In the genomic region with DNA sequence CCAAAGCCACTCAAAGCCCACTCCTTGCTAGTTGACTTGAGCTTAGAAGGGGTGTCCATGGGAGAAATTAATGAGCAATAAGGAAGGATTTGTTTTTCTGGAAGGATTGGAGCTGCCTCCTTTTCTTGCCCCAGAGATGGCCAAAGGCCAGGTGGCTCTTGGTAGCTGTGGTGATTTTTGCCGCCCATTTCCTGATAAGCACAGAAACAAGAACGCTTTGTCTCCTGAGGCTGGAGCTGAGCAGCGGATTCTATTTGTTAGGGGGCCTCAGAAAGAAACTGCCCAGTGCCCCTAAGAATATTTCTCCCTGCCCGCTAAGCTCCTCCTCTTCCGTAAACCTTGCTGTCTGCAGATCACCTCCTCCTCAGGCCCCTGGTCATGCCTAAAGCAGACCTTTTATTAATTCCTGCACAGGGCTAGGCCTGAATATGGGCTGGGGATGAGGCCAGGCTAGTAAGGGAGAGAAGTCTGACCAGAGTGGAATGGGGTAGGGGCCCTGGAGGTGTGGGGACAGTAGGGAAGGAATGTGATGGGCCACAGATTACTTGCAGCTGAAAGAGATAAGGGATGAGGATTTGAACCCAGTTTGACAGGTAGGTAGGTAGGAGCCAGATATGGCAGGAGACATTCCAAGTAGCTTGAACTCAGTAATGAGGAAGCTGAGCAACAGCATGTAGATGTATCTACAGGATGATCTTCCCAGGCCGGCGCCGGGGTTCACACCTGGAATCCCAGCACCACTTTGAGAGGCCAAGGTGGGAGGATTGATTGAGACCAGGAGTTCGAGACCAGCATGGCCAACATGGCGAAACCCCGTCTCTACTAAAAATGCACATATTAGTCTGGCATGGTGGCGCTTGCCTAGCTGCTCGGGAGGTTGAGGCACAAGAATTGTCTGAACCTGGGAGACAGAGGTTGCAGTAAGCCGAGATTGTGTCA, we compare ENCODE assay signal across 17 cellular contexts.
A peak's percentile ranks its signal among the peaks of the same experiment; 100 is the strongest.
DNase-seq lines count a peak whose midpoint lies in the region; ATAC-seq, FAIRE-seq and TF ChIP-seq lines count a peak whose summit lies in the region.
"Had no signal": no experiment of that assay in that cellular context is flagged by ENCODE, and none has a peak within 500 bp of the region (broad histone marks: within the 10 kb centered on the region; RNA-seq: fewer than 3 reads in every experiment).

No MANE protein-coding gene starts in this region.

- dilution Hi-C loops in endothelial cell of umbilical vein (cut with MboI; ENCODE audit: extremely low pct_ligation_motif_present, low sequenced_read_pairs) = no loop called here

- H3K9me3 ChIP-seq in endothelial cell of umbilical vein (replicated peaks; ENCODE audit: control insufficient read depth, insufficient read depth, low read length) = no peaks in the 10 kb centered on the region
- no peaks in the 10 kb centered on the region for H3K9me3 ChIP-seq in mucosa of rectum (ENCODE audit: control insufficient read depth in 2 of 2, low read length in 2 of 2)
- no peaks in the 10 kb centered on the region for H3K9me3 ChIP-seq in thoracic aorta
- H3K9me3 ChIP-seq: ovary had no signal

- intact Hi-C loops in endothelial cell of umbilical vein (cut with micrococcal nuclease) = no loop called here

- TF ChIP-seq POLR2A in endothelial cell of umbilical vein (IDR thresholded peaks at IDR 0.05; ENCODE audit: low read depth, low read length) = no peak

- H3K27me3 ChIP-seq in endothelial cell of umbilical vein (ENCODE audit: control insufficient read depth in 2 of 2, insufficient read depth in 2 of 2, low read length in 2 of 2) (no peaks in the 10 kb centered on the region), mucosa of rectum (ENCODE audit: control insufficient read depth in 2 of 2, insufficient read depth in 2 of 2, low read length in 2 of 2) (no peaks in the 10 kb centered on the region), thoracic aorta (replicated peaks; ENCODE audit: insufficient read depth) (no peaks in the 10 kb centered on the region)
- H3K27me3 ChIP-seq: ovary had no signal

- POLR2A ChIA-PET in endothelial cell of umbilical vein (lab: Charles Lee) = no interaction called here

- H3K9ac ChIP-seq in endothelial cell of umbilical vein (replicated peaks; ENCODE audit: extremely low read depth, insufficient read depth, low read length) (no peak overlapping the region), mucosa of rectum (ENCODE audit: low read depth in 1 of 2, low read length in 2 of 2) (peak overlapping the region in 1 of 2 donors; percentile 26)

- no TSS peak for BruUV-seq in endothelial cell of umbilical vein (replicated peaks; lab: Mats Ljungman, UMichigan)

- FAIRE-seq in endothelial cell of umbilical vein (lab: Jason Lieb, UNC) = peak; percentile 69
- FAIRE-seq: HTR-8/SVneo had no signal

- no peak overlapping the region for H2AFZ ChIP-seq in endothelial cell of umbilical vein (ENCODE audit: low read depth, low read length)

- no peak overlapping the region for H3K4me3 ChIP-seq in endothelial cell of umbilical vein (replicated peaks in 1 of 3; ENCODE audit: insufficient read depth in 1 of 3, low read depth in 1 of 3, low read length in 3 of 3)
- no peak overlapping the region for H3K4me3 ChIP-seq in mucosa of rectum (ENCODE audit: low read length in 2 of 2)
- H3K4me3 ChIP-seq in thoracic aorta = peak overlapping the region; percentile 27
- H3K4me3 ChIP-seq: ovary had no signal

- CTCF ChIA-PET in endothelial cell of umbilical vein (lab: Charles Lee) = interaction anchor here (0.8 to 2.4 kb wide), 8 partner anchors 9 to 49 kb away, joined by 3 to 11 read pairs (median 4); no protein-coding TSS in a partner anchor

- DNase-seq in NCI-H2196 (lab: John Stamatoyannopoulos, UW; ENCODE audit: unreplicated experiment) (peak; percentile 32), endothelial cell of umbilical vein (ENCODE audit: low read depth, low spot score) (peak; percentile 52), thoracic aorta (ENCODE audit: low spot score) (no peak), NCI-H128 (lab: John Stamatoyannopoulos, UW; ENCODE audit: unreplicated experiment) (no peak), NCI-H187 treated with DMSO at 0.1 percent for 48 hours (lab: John Stamatoyannopoulos, UW) (no peak)
- no peak for DNase-seq in central memory CD4-positive, alpha-beta T cell
- DNase-seq: activated CD8-positive, alpha-beta memory T cell treated with anti-CD3 and anti-CD28 coated beads, Interleukin-2, amount 50 U/mL, for 4 hours; CD4-positive, CD25-positive, alpha-beta regulatory T cell; effector CD8-positive, alpha-beta T cell; GF-D8; glutamatergic neuron; HCEC 1CT; NCI-H446; ovary had no signal

- ATAC-seq in thoracic aorta (ENCODE audit: insufficient number of reproducible peaks, low FRiP score, low read depth) (peak; percentile 30), HG03045 (IDR thresholded peaks at IDR 0.05; ENCODE audit: unreplicated experiment) (no peak)

- H3K9me1 ChIP-seq in endothelial cell of umbilical vein (replicated peaks; ENCODE audit: control insufficient read depth, extremely low read depth, insufficient read depth, low read length) = no peaks in the 10 kb centered on the region

- H3K4me1 ChIP-seq in endothelial cell of umbilical vein (ENCODE audit: control insufficient read depth, extremely low read depth, insufficient read depth, low read length) = peaks cover 17% of the 10 kb centered on the region
- peaks cover 13 to 20% of the 10 kb centered on the region in 2 donors for H3K4me1 ChIP-seq in mucosa of rectum (ENCODE audit: control insufficient read depth in 2 of 2, insufficient read depth in 2 of 2, low read length in 2 of 2)
- H3K4me1 ChIP-seq in thoracic aorta (ENCODE audit: control insufficient read depth in 1 of 2, low read depth in 2 of 2) = peaks cover 28 to 46% of the 10 kb centered on the region in 2 donors

- H3K4me2 ChIP-seq in endothelial cell of umbilical vein (ENCODE audit: insufficient read depth, low read length) = peak overlapping the region; percentile 18

- no peaks in the 10 kb centered on the region for H4K20me1 ChIP-seq in endothelial cell of umbilical vein (replicated peaks; ENCODE audit: control insufficient read depth, extremely low read depth, insufficient read depth, low read length)

- no peak overlapping the region for H3K27ac ChIP-seq in endothelial cell of umbilical vein (ENCODE audit: insufficient read depth, low read depth, low read length)
- peak overlapping the region; percentile 30 to 50 for H3K27ac ChIP-seq in mucosa of rectum (ENCODE audit: low read depth in 2 of 2, low read length in 2 of 2)
- peak overlapping the region; percentile 84 to 91 for H3K27ac ChIP-seq in thoracic aorta
- H3K27ac ChIP-seq: ovary had no signal

- TF ChIP-seq CTCF in endothelial cell of umbilical vein (IDR thresholded peaks at IDR 0.05; ENCODE audit: extremely low read depth in 1 of 2, insufficient read depth in 1 of 2, low read depth in 1 of 2, low read length in 2 of 2) (no peak), thoracic aorta (IDR thresholded peaks at IDR 0.05) (no peak)

- peaks cover 4% of the 10 kb centered on the region for H3K79me2 ChIP-seq in endothelial cell of umbilical vein (ENCODE audit: control insufficient read depth, insufficient read depth, low read length)

- H3K36me3 ChIP-seq in endothelial cell of umbilical vein (ENCODE audit: control insufficient read depth in 2 of 2, extremely low read depth in 1 of 2, insufficient read depth in 2 of 2, low read length in 2 of 2) (peaks cover 9 to 16% of the 10 kb centered on the region in 2 experiments), mucosa of rectum (ENCODE audit: control insufficient read depth in 2 of 2, insufficient read depth in 2 of 2, low read length in 2 of 2) (peaks cover 16 to 18% of the 10 kb centered on the region in 2 donors), thoracic aorta (no peaks in the 10 kb centered on the region)
- H3K36me3 ChIP-seq: ovary had no signal

TF ChIP-seq in endothelial cell of umbilical vein, 7 proteins besides CTCF, POLR2A, EP300 and RAD21:
- no peak for TF ChIP-seq GATA2 (IDR thresholded peaks at IDR 0.05; ENCODE audit: insufficient read depth, insufficient read length, low read depth, low read length)
- TF ChIP-seq EZH2 (IDR thresholded peaks at IDR 0.05; ENCODE audit: borderline replicate concordance, low read depth, low read length, severe bottlenecking) = no peak
- no peak for TF ChIP-seq JUN (IDR thresholded peaks at IDR 0.05; ENCODE audit: borderline replicate concordance, insufficient read depth, insufficient read length, low read depth)
- TF ChIP-seq FOS (IDR thresholded peaks at IDR 0.05; ENCODE audit: borderline replicate concordance, insufficient read depth, low read length) = no peak
- TF ChIP-seq POLR2AphosphoS5 (IDR thresholded peaks at IDR 0.05; ENCODE audit: insufficient read depth, low read depth, low read length) = no peak
- TF ChIP-seq MYC (IDR thresholded peaks at IDR 0.05; ENCODE audit: low read depth, low read length) = no peak
- TF ChIP-seq, protein P1, sequence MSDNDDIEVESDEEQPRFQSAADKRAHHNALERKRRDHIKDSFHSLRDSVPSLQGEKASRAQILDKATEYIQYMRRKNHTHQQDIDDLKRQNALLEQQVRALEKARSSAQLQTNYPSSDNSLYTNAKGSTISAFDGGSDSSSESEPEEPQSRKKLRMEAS (IDR thresholded peaks at IDR 0.05; ENCODE audit: insufficient read depth, insufficient read length) = no peak

Comparison
In these comparisons a context has a peak if more than half of its experiments do, and no peak if none do; other contexts are left out.
1. DNase-seq: peak in NCI-H2196 (single experiment) and endothelial cell of umbilical vein (single experiment); none in thoracic aorta (single experiment), central memory CD4-positive, alpha-beta T cell (single experiment), NCI-H128 (single experiment) and NCI-H187 treated with DMSO at 0.1 percent for 48 hours (single experiment).